In the genomic region with DNA sequence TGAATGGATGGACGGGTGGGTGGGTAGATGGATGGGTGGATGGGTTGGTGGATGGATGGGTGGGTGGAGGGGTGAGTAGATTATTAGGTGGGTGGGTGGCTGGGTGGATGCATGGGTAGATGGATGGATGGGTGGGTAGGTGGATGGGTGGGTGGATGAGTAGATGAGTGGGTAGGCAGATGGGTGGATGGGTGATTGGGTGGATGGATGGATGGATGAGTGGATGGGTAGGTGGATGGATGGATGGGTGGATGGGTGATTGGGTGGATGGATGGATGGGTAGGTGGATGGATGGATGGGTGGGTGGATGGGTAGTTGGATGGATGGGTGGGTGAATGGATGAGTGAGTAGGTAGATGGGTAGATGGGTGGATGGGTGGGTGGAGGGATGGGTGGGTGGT, we compare ENCODE assay signal across 35 cellular contexts. TPM values are rescaled to one million over a fixed set of nuclear protein-coding genes. Genes with fewer than 3 reads are reported as not detected.
"Had no signal": no experiment of that assay in that cellular context is flagged by ENCODE, and none has a peak within 500 bp of the region (broad histone marks: within the 10 kb centered on the region; RNA-seq: fewer than 3 reads in every experiment).

No MANE protein-coding gene starts in this region.

- ATAC-seq: activated naive CD4-positive, alpha-beta T cell treated with anti-CD3 and anti-CD28 coated beads, Interleukin-2, amount 50 U/mL, for 72 hours; activated naive CD8-positive, alpha-beta T cell treated with anti-CD3 and anti-CD28 coated beads, Interleukin-2, amount 50 U/mL, for 24 hours; activated T-cell treated with anti-CD3 and anti-CD28 coated beads, Interleukin-2, amount 50 U/mL, for 4 hours; activated T-cell treated with anti-CD3 and anti-CD28 coated beads, Interleukin-2, amount 50 U/mL, for 72 hours; activated T-helper 17 cell treated with anti-CD3 and anti-CD28 coated beads, Interleukin-2, amount 50 U/mL, for 72 hours; body of pancreas had no signal

- H3K4me1 ChIP-seq: adrenal gland, ascending aorta, breast epithelium had no signal

- H3K27me3 ChIP-seq: ascending aorta, body of pancreas, brain microvascular endothelial cell had no signal

- H3K9me3 ChIP-seq: adrenal gland, ascending aorta, body of pancreas, breast epithelium had no signal

- H3K36me3 ChIP-seq: adrenal gland, ascending aorta, brain microvascular endothelial cell, breast epithelium, cardiac muscle cell had no signal

- DNase-seq: activated effector memory CD4-positive, alpha-beta T cell treated with anti-CD3 and anti-CD28 coated beads, Interleukin-2, amount 50 U/mL, for 16 hours; activated effector memory CD4-positive, alpha-beta T cell treated with Interleukin-2 at 50 U/mL for 16 hours; activated gamma-delta T cell; activated gamma-delta T cell treated with Interleukin-2 at 50 U/mL for 16 hours; activated naive CD4-positive, alpha-beta T cell; activated naive CD4-positive, alpha-beta T cell treated with anti-CD3 and anti-CD28 coated beads for 36 hours; activated naive CD4-positive, alpha-beta T cell treated with anti-CD3 and anti-CD28 coated beads, Interleukin-2, amount 10 ng/mL, durations not matched to agents 7 days and 5 days; activated naive CD4-positive, alpha-beta T cell treated with anti-CD3 and anti-CD28 coated beads, Interleukin-2, amount 50 U/mL, for 16 hours; activated naive CD4-positive, alpha-beta T cell treated with Interleukin-2 at 50 U/mL for 16 hours; activated naive CD8-positive, alpha-beta T cell treated with anti-CD3 and anti-CD28 coated beads for 36 hours; activated naive CD8-positive, alpha-beta T cell treated with anti-CD3 and anti-CD28 coated beads, Interleukin-2, amount 10 ng/mL, durations not matched to agents 7 days and 5 days; activated naive CD8-positive, alpha-beta T cell treated with anti-CD3 and anti-CD28 coated beads, Interleukin-2, amount 50 U/mL, for 24 hours; activated T-cell treated with anti-CD3 and anti-CD28 coated beads, Interleukin-2, amount 50 U/mL, for 4 hours; activated T-cell treated with anti-CD3 and anti-CD28 coated beads, Interleukin-2, amount 50 U/mL, for 48 hours; activated T-cell treated with anti-CD3 and anti-CD28 coated beads, Interleukin-2, amount 50 U/mL, for 72 hours; adrenal gland; amniotic stem cell; amygdala; anterior cingulate cortex; aorta; body of pancreas; brain microvascular endothelial cell; caudate nucleus; central memory CD4-positive, alpha-beta T cell; cerebellar nuclear complex had no signal

- H3K4me3 ChIP-seq: adrenal gland, ascending aorta, body of pancreas, breast epithelium, cardiac muscle cell had no signal

- H3K27ac ChIP-seq: adrenal gland, ascending aorta, body of pancreas, brain microvascular endothelial cell, breast epithelium, cardiac muscle cell had no signal

RNA-seq across cellular contexts. Expression of a gene that starts 59.6 kb away (rescaled TPM):
- total RNA-seq: activated naive CD4-positive, alpha-beta T cell treated with anti-CD3 and anti-CD28 coated beads for 36 hours; activated naive CD4-positive, alpha-beta T cell treated with anti-CD3 and anti-CD28 coated beads, Interleukin-2, amount 50 U/mL, for 72 hours; activated naive CD8-positive, alpha-beta T cell treated with anti-CD3 and anti-CD28 coated beads for 36 hours; activated naive CD8-positive, alpha-beta T cell treated with anti-CD3 and anti-CD28 coated beads, Interleukin-2, amount 10 ng/mL, durations not matched to agents 7 days and 5 days; activated T-cell treated with anti-CD3 and anti-CD28 coated beads, Interleukin-2, amount 50 U/mL, for 4 hours; activated T-cell treated with anti-CD3 and anti-CD28 coated beads, Interleukin-2, amount 50 U/mL, for 72 hours; activated T-helper 1 cell treated with anti-CD3 and anti-CD28 coated beads, Interleukin-12 subunit alpha, Interleukin-12 subunit beta, Interleukin-2, Interleukin-4 antibody, amounts not matched to agents 30 ng/mL and 10 ng/mL and 1 ng/mL, durations not matched to agents 14 hours and 24 hours and 36 hours; activated T-helper 17 cell treated with anti-CD3 and anti-CD28 coated beads, Interleukin-2, amount 50 U/mL, for 72 hours; activated T-helper 2 cell treated with anti-CD3 and anti-CD28 coated beads, Interferon-gamma antibody, Interleukin-2, Interleukin-4, amounts not matched to agents 10 μg/mL and 5 μg/mL and 100 μg/mL, durations not matched to agents 14 hours and 24 hours and 36 hours; aorta; ascending aorta; astrocyte; bronchial epithelial cell; chondrocyte had no signal
